Comparison of ENCODE assay signal across 8 cellular contexts in the genomic region with DNA sequence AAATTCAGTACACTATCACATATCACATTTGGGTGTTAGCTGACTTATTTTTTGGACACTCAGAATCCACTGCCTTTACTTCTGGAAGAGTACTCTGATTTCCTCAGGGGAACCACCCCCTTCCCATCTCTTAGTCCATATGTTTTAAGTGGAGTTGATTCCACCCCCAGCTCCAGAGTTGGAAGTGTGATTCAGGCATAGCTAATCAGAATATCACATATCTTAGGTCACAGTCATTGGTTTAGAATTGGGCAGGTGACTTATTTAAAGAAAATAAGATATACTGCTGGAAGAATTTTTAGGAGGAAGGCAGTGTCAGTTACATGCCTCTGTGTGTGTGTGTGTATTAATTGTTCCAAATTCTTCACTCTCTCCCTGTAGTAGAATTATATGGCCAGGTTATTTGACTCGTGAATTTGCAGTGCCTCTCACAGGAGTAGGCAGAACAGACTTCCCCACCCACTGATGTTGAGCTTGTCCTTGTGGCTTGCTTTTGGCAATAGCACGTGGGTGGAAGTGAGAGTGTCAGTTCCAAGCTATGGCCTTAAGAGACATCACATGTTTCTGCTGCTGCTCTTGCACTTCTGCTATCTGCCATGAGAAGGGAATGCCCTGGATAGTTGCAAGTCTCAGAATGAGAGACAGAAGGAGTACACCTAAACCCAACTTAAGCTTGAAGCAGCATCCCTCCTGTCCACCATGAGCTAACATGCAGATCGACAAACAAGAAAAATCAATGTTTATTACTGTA.
DNase-seq lines count a peak whose midpoint lies in the region; ATAC-seq lines count a peak whose summit lies in the region.

No MANE protein-coding gene starts in this region.

- ATAC-seq in GM21360 (IDR thresholded peaks at IDR 0.05; ENCODE audit: unreplicated experiment) (peak; percentile 97), HG03457 (IDR thresholded peaks at IDR 0.05; ENCODE audit: unreplicated experiment) (peak; percentile 92)

- DNase-seq in GDM1 (lab: John Stamatoyannopoulos, UW) = peak; percentile 27
- DNase-seq in foreskin melanocyte = peak; percentile 61
- DNase-seq in KG1 (lab: John Stamatoyannopoulos, UW) = no peak
- DNase-seq in stimulated activated CD4-positive, alpha-beta T cell treated with anti-CD3 and anti-CD28 coated beads, Interleukin-4, amount 100 ng/mL, for 4 hours = no peak
- no peak for DNase-seq in UCSD-AML1 (lab: John Stamatoyannopoulos, UW; ENCODE audit: unreplicated experiment)
- DNase-seq in NCI-H128 (lab: John Stamatoyannopoulos, UW; ENCODE audit: unreplicated experiment) = no peak

Comparison
In these comparisons a context has a peak if more than half of its experiments do, and no peak if none do; other contexts are left out.
1. DNase-seq: peak in GDM1 (single experiment) and foreskin melanocyte (single experiment); none in KG1 (single experiment), stimulated activated CD4-positive, alpha-beta T cell treated with anti-CD3 and anti-CD28 coated beads, Interleukin-4, amount 100 ng/mL, for 4 hours (0 of 2), UCSD-AML1 (single experiment) and NCI-H128 (single experiment).